Comparison of ENCODE assay signal across 8 cellular contexts in genomic region chr4:76688737-76689078, GRCh38.
A peak's percentile ranks its signal among the peaks of the same experiment; 100 is the strongest.
DNase-seq lines count a peak whose midpoint lies in the region; ATAC-seq, FAIRE-seq and TF ChIP-seq lines count a peak whose summit lies in the region.

No MANE protein-coding gene starts in this region.

- no peak for TF ChIP-seq CTCF in dorsolateral prefrontal cortex (IDR thresholded peaks at IDR 0.05 in 54 of 56, conservative IDR thresholded peaks at IDR 0.05 in 2 of 56; ENCODE audit: low read depth in 1 of 56, partially characterized antibody in 56 of 56)
- no peak for TF ChIP-seq CTCF in neural crest cell (conservative IDR thresholded peaks at IDR 0.05)
- TF ChIP-seq CTCF in GM10266 (IDR thresholded peaks at IDR 0.05; ENCODE audit: control insufficient read depth, insufficient read depth, low read depth, missing control alignments) = no peak

- peaks cover 57% of the 10 kb centered on the region for H3K4me1 Mint-ChIP-seq in neural crest cell

- H3K36me3 Mint-ChIP-seq in neural crest cell (ENCODE audit: low read depth) = no peaks in the 10 kb centered on the region

- no peaks in the 10 kb centered on the region for H3K27me3 ChIP-seq in MG63
- peaks cover 0 to 42% (median 0%) of the 10 kb centered on the region in 45 donors for H3K27me3 ChIP-seq in dorsolateral prefrontal cortex

- H3K36me3 ChIP-seq in MG63 = no peaks in the 10 kb centered on the region

- TF ChIP-seq POLR2A in GM12891 (IDR thresholded peaks at IDR 0.05; ENCODE audit: low read depth, low read length) = no peak

- no peaks in the 10 kb centered on the region for H3K27me3 Mint-ChIP-seq in neural crest cell (ENCODE audit: low read depth)

- intact Hi-C loops in dorsolateral prefrontal cortex (cut with DNase I) = no loop called here

- no peak for ATAC-seq in GM19035 (IDR thresholded peaks at IDR 0.05; ENCODE audit: unreplicated experiment)
- no peak for ATAC-seq in HG02763 (IDR thresholded peaks at IDR 0.05; ENCODE audit: unreplicated experiment)

- no peak for FAIRE-seq in GM12891 (lab: Jason Lieb, UNC)

- H3K27ac ChIP-seq in dorsolateral prefrontal cortex = peak overlapping the region in 31 of 59 donors; percentile 3 to 83 (median 42)

- H3K4me3 Mint-ChIP-seq in neural crest cell = peak overlapping the region; percentile 92

- H3K27ac Mint-ChIP-seq in neural crest cell (ENCODE audit: unreplicated experiment) = peak overlapping the region; percentile 25

- peak; percentile 48 for DNase-seq in EH (ENCODE audit: low read depth)
- DNase-seq in MG63 = no peak
- peak in 1 of 10 donors; percentile 33 for DNase-seq in dorsolateral prefrontal cortex
- DNase-seq in neural crest cell (ENCODE audit: low read depth, low spot score) = no peak
- no peak for DNase-seq in GM12891 (ENCODE audit: insufficient read length, low spot score)
- no peak for DNase-seq in GM10266 (ENCODE audit: extremely low spot score)

- H3K4me3 ChIP-seq in MG63 (peak overlapping the region; percentile 39), dorsolateral prefrontal cortex (peak overlapping the region; percentile 13 to 73 (median 58))

- no peaks in the 10 kb centered on the region for H3K9me3 Mint-ChIP-seq in neural crest cell

- H3K9me3 ChIP-seq in MG63 = no peaks in the 10 kb centered on the region

TF ChIP-seq in GM12891, 5 proteins besides CTCF, POLR2A, EP300 and RAD21:
- TF ChIP-seq TAF1 (IDR thresholded peaks at IDR 0.05; ENCODE audit: low read depth, low read length) (no peak), POLR2AphosphoS5 (IDR thresholded peaks at IDR 0.05; ENCODE audit: low read depth, low read length) (no peak), PAX5 (IDR thresholded peaks at IDR 0.05; ENCODE audit: insufficient read depth, low read length, severe bottlenecking) (no peak), POU2F2 (IDR thresholded peaks at IDR 0.05; ENCODE audit: low read depth, low read length) (no peak), SPI1 (IDR thresholded peaks at IDR 0.05; ENCODE audit: low read depth, low read length) (no peak)
TF ChIP-seq in GM12891: peak in this region for 0.
